Comparison of ENCODE assay signal across 8 cellular contexts in genomic region chr5:79514391-79515105, GRCh38. TPM values are rescaled to one million over a fixed set of nuclear protein-coding genes. Genes with fewer than 3 reads are reported as not detected.
DNase-seq lines count a peak whose midpoint lies in the region; ATAC-seq and TF ChIP-seq lines count a peak whose summit lies in the region.

No MANE protein-coding gene starts in this region.

- peaks cover 29% of the 10 kb centered on the region for H3K27me3 ChIP-seq in left ventricle myocardium inferior (ENCODE audit: low read depth)

- H3K36me3 ChIP-seq in left ventricle myocardium inferior = no peaks in the 10 kb centered on the region

- H3K27me3 Mint-ChIP-seq in T-cell = peaks cover 0 to 24% of the 10 kb centered on the region in 2 donors

- H3K4me1 Mint-ChIP-seq in T-cell = peaks cover 32 to 46% (median 37%) of the 10 kb centered on the region in 3 donors

- H3K4me3 Mint-ChIP-seq in T-cell = peak overlapping the region; percentile 92 to 98 (median 93)

- intact Hi-C loops in left ventricle myocardium inferior (cut with micrococcal nuclease) = no loop called here
- intact Hi-C loops in posterior vena cava (cut with DNase I) = loop anchor here in 1 of 2 donors (10.0 kb wide), 1 partner anchor 100 kb away; the partner anchor contains the start of gene TENT2

- POLR2A ChIA-PET in T-cell (lab: Charles Lee) = interaction anchor here in 1 of 2 donors (0.6 kb wide), 1 partner anchor 1154 kb away, joined by 3 read pairs; the partner anchor contains the start of gene SCAMP1

- no peaks in the 10 kb centered on the region for H3K9me3 ChIP-seq in left ventricle myocardium inferior (replicated peaks)

- DNase-seq in GM13976 (ENCODE audit: low spot score) (peak; percentile 91), NCI-H1436 (lab: John Stamatoyannopoulos, UW) (peak; percentile 81), T-cell (peak; percentile 79 to 92 (median 90)), amniotic stem cell (lab: John Stamatoyannopoulos, UW) (peak; percentile 76), left ventricle myocardium inferior (peak; percentile 89), posterior vena cava (ENCODE audit: low spot score) (peak; percentile 96), ureter (ENCODE audit: low spot score) (peak; percentile 94)

- peak overlapping the region; percentile 96 for H3K27ac ChIP-seq in left ventricle myocardium inferior (replicated peaks)

- H3K36me3 Mint-ChIP-seq in T-cell = no peaks in the 10 kb centered on the region

- ATAC-seq in HG02840 (IDR thresholded peaks at IDR 0.05; ENCODE audit: low FRiP score, unreplicated experiment) (peak; percentile 81), T-cell (replicated peaks in 1 of 4) (peak; percentile 82 to 89 (median 84))

- CTCF ChIA-PET in T-cell (lab: Charles Lee) = interaction anchor here in 1 of 2 donors (0.5 kb wide), 1 partner anchor 1739 kb away, joined by 3 read pairs; no protein-coding TSS in a partner anchor

- TF ChIP-seq CTCF in GM13976 (IDR thresholded peaks at IDR 0.05; ENCODE audit: borderline replicate concordance, control extremely low read depth, extremely low read depth, insufficient read depth, missing control alignments) (no peak), left ventricle myocardium inferior (IDR thresholded peaks at IDR 0.05; ENCODE audit: borderline replicate concordance) (no peak)

- H3K27ac Mint-ChIP-seq in T-cell = peak overlapping the region; percentile 89 to 95

- no peaks in the 10 kb centered on the region for H3K9me3 Mint-ChIP-seq in T-cell

- H3K4me3 ChIP-seq in left ventricle myocardium inferior = peak overlapping the region; percentile 81

- H3K4me1 ChIP-seq in left ventricle myocardium inferior = peaks cover 30% of the 10 kb centered on the region

- in situ Hi-C loops in GM13976 (cut with MboI; ENCODE audit: low sequenced_read_pairs, unreplicated experiment) = no loop called here

RNA-seq across cellular contexts. Expression of gene HOMER1, which starts 0.6 kb away (rescaled TPM):
- total RNA-seq in T-cell (1 to 10 TPM; 2.1 to 5.5 (median 3.6) TPM), left ventricle myocardium inferior (61.9 TPM), posterior vena cava (1 to 10 TPM; 6.8 to 7.8 TPM), ureter (16.5 TPM)

Comparison
In these comparisons a context has a peak if more than half of its experiments do, and no peak if none do; other contexts are left out.
1. Peak in every context shown above with its lines: DNase-seq, ATAC-seq, H3K4me3 ChIP-seq and H3K27ac ChIP-seq.